Comparison of ENCODE assay signal across 1 cellular context in the genomic region with DNA sequence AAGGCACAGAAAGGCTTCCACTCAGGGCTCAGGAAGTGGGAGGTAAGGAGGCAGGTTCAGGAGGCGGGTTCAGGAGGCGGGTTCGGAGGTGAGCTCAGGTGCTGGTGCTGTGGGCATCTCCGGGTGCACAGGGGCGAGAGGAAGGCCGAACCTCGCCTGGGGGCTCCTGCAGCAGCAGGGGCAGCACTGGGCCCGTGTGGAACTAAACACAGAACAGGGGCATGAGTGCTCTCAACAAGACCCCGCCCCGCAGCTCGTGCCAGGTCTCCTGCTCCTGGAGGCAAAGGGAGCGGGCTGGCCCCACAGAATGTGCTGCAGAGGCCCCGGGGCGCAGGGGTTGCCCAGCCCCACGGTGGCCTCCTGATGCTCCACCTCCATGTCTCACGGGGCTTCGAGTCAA.
TF ChIP-seq lines count a peak whose summit lies in the region.

No MANE protein-coding gene starts in this region.

TF ChIP-seq in HepG2, 621 proteins besides CTCF, POLR2A, EP300 and RAD21:
- TF ChIP-seq ZFX (CRISPR knock-in tag; IDR thresholded peaks at IDR 0.05; ENCODE audit: low read depth): 0 out of 2 replicates have a peak, but pooled peaks have one; percentile 6
- TF ChIP-seq ZNF749 (CRISPR knock-in tag; IDR thresholded peaks at IDR 0.05; ENCODE audit: borderline replicate concordance): no peak
